ENCODE assay signal across 19 cellular contexts in the genomic region with DNA sequence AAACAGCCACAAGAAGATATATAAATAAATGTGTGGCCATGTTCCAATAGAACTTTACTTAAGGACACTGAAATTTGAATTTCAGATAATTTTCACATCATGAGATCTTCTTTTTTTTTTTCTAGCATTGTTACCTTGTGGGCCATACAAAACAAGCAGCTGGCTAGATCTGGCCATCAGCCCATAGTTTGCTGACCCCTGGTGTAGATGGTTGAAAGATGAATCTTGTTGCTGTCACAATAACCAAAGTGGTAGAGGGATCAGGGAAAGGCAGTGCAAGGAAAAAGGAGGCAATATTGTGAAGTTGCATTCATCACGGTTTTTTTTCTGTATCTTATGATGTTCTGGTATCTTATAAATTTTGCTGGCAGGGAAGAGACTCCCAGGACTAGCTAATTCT. TPM values are rescaled to one million over a fixed set of nuclear protein-coding genes. Genes with fewer than 3 reads are reported as not detected.
DNase-seq lines count a peak whose midpoint lies in the region; ATAC-seq, FAIRE-seq and TF ChIP-seq lines count a peak whose summit lies in the region.
"Had no signal": no experiment of that assay in that cellular context is flagged by ENCODE, and none has a peak within 500 bp of the region (broad histone marks: within the 10 kb centered on the region; RNA-seq: fewer than 3 reads in every experiment).

No MANE protein-coding gene starts in this region.

- no TSS peak for BruUV-seq in K562 (replicated peaks; lab: Mats Ljungman, UMichigan)

- WGBS in K562 (ENCODE audit: insufficient coverage, low coverage, missing lambda C conversion rate), result 0% methylated on average over 1 of the region's 1 CpG

- H3K36me3 ChIP-seq in K562 (ENCODE audit: control insufficient read depth, insufficient read depth, low read length), result no peaks in the 10 kb centered on the region
- H3K36me3 ChIP-seq: SJSA1 had no signal

- CTCF ChIA-PET in K562 (lab: Yijun Ruan, JAX; ENCODE audit: low intra/inter-chr PET ratio), result interaction anchor here (1.2 kb wide), 1 partner anchor 19 kb away, joined by 3 read pairs; no protein-coding TSS in a partner anchor

- DNase-seq in NCI-H1092 treated with DMSO at 0.1 percent for 48 hours (lab: John Stamatoyannopoulos, UW) (peak; percentile 5), NCI-H1092 (lab: John Stamatoyannopoulos, UW) (no peak), K562 (ENCODE audit: extremely low read depth in 1 of 4, low spot score in 3 of 4) (peak in 1 of 4 experiments; percentile 39), nephron progenitor cell (no peak), UCSD-AML1 (lab: John Stamatoyannopoulos, UW; ENCODE audit: unreplicated experiment) (no peak), NCI-H446 treated with DMSO at 0.1 percent for 48 hours (lab: John Stamatoyannopoulos, UW) (no peak), Right ventricle myocardium inferior (ENCODE audit: missing footprints) (no peak)
- no peak for DNase-seq in naive thymus-derived CD8-positive, alpha-beta T cell
- DNase-seq: AML-193, DMS 273 treated with DMSO at 0.1 percent for 48 hours, DND-41, HCEC 1CT, NCI-H187 treated with DMSO at 0.1 percent for 48 hours, NCI-H2227 treated with DMSO at 0.1 percent for 48 hours, NCI-H524 had no signal

- H3K27me3 ChIP-seq in K562 (ENCODE audit: control insufficient read depth in 2 of 2, insufficient read depth in 2 of 2, low read length in 2 of 2), result no peaks in the 10 kb centered on the region
- H3K27me3 ChIP-seq: SJSA1 had no signal

- H3K4me3 Mint-ChIP-seq in nephron progenitor cell, result no peak overlapping the region
- no peak overlapping the region for H3K4me3 Mint-ChIP-seq in naive thymus-derived CD8-positive, alpha-beta T cell
- H3K4me3 Mint-ChIP-seq: CD14-positive monocyte had no signal

- ATAC-seq in K562 (0 out of 3 replicates have a peak, but pooled peaks have one; percentile 33), Right ventricle myocardium inferior (no peak)
- ATAC-seq in naive thymus-derived CD8-positive, alpha-beta T cell, result no peak

- H3K36me3 Mint-ChIP-seq in nephron progenitor cell (ENCODE audit: low read depth), result peaks cover 14% of the 10 kb centered on the region
- H3K36me3 Mint-ChIP-seq in naive thymus-derived CD8-positive, alpha-beta T cell, result peaks cover 5 to 52% (median 23%) of the 10 kb centered on the region in 3 donors

- H3K9me3 Mint-ChIP-seq in nephron progenitor cell, result peaks cover 10% of the 10 kb centered on the region
- no peaks in the 10 kb centered on the region for H3K9me3 Mint-ChIP-seq in naive thymus-derived CD8-positive, alpha-beta T cell

- peak; percentile 71 for FAIRE-seq in K562 (lab: Jason Lieb, UNC)

- peaks cover 19 to 41% of the 10 kb centered on the region in 2 experiments for H3K4me1 ChIP-seq in K562 (replicated peaks in 1 of 2; ENCODE audit: control insufficient read depth in 2 of 2, insufficient read depth in 2 of 2, low read length in 2 of 2)
- H3K4me1 ChIP-seq: SJSA1 had no signal

- POLR2A ChIA-PET in K562 (lab: Yijun Ruan, JAX), result interaction anchor here (0.8 kb wide), 1 partner anchor 19 kb away, joined by 3 read pairs; no protein-coding TSS in a partner anchor
- POLR2A ChIA-PET in naive thymus-derived CD8-positive, alpha-beta T cell (lab: Charles Lee), result no interaction called here

- H3K27me3 Mint-ChIP-seq in nephron progenitor cell (ENCODE audit: low read depth, poor library complexity), result peaks cover 3% of the 10 kb centered on the region
- no peaks in the 10 kb centered on the region for H3K27me3 Mint-ChIP-seq in naive thymus-derived CD8-positive, alpha-beta T cell

- in situ Hi-C loops in K562 (cut with MboI), result no loop called here

- H3K27ac Mint-ChIP-seq in nephron progenitor cell, result peak overlapping the region; percentile 3
- peak overlapping the region in 2 of 10 donors; percentile 13 to 27 for H3K27ac Mint-ChIP-seq in naive thymus-derived CD8-positive, alpha-beta T cell

- H3K9ac ChIP-seq in K562 (ENCODE audit: insufficient read depth in 1 of 2, low read depth in 2 of 2, low read length in 2 of 2), result no peak overlapping the region

- H3K4me2 ChIP-seq in K562 (ENCODE audit: insufficient read depth, low read length), result no peak overlapping the region

- H3K27ac ChIP-seq in K562 (ENCODE audit: extremely low read depth, low read depth, low read length), result no peak overlapping the region
- H3K27ac ChIP-seq: 22Rv1, SJSA1 had no signal

- TF ChIP-seq CTCF in K562 (IDR thresholded peaks at IDR 0.05 in 2 of 3, conservative IDR thresholded peaks at IDR 0.05 in 1 of 3; ENCODE audit: insufficient read depth in 2 of 3, low read depth in 1 of 3, low read length in 3 of 3) (peak; percentile 34 to 51 (median 38); a peak in 3 of 6 replicates), nephron progenitor cell (IDR thresholded peaks at IDR 0.05) (no peak)

- no peaks in the 10 kb centered on the region for H3K79me2 ChIP-seq in K562 (ENCODE audit: control insufficient read depth, insufficient read depth, low read length)

- no peak for TF ChIP-seq EP300 in K562 (IDR thresholded peaks at IDR 0.05; ENCODE audit: low read length)

- no peaks in the 10 kb centered on the region for H3K9me1 ChIP-seq in K562 (ENCODE audit: control insufficient read depth, insufficient read depth, low read length)

- no peak overlapping the region for H3K4me3 ChIP-seq in K562
- H3K4me3 ChIP-seq: SJSA1 had no signal

- TF ChIP-seq POLR2A in K562 (conservative IDR thresholded peaks at IDR 0.05), result no peak

- intact Hi-C loops in K562 (cut with micrococcal nuclease), result loop anchor here (1.0 kb wide), 1 partner anchor 19 kb away; no protein-coding TSS in a partner anchor
- intact Hi-C loops in Right ventricle myocardium inferior (cut with DNase I), result no loop called here

- H3K4me1 Mint-ChIP-seq in nephron progenitor cell, result peaks cover 58% of the 10 kb centered on the region
- peaks cover 0 to 12% (median 0%) of the 10 kb centered on the region in 4 donors for H3K4me1 Mint-ChIP-seq in naive thymus-derived CD8-positive, alpha-beta T cell

- peak; percentile 37 to 59 for TF ChIP-seq RAD21 in K562 (CRISPR knock-in tag; conservative IDR thresholded peaks at IDR 0.05 in 1 of 2, IDR thresholded peaks at IDR 0.05 in 1 of 2)

- peak overlapping the region; percentile 52 for H2AFZ ChIP-seq in K562 (ENCODE audit: low read depth, low read length)

- no peaks in the 10 kb centered on the region for H4K20me1 ChIP-seq in K562 (replicated peaks; ENCODE audit: control insufficient read depth, insufficient read depth, low read length)

- no peaks in the 10 kb centered on the region for H3K9me3 ChIP-seq in K562 (replicated peaks; ENCODE audit: control insufficient read depth, insufficient read depth, low read depth, low read length)
- H3K9me3 ChIP-seq: SJSA1 had no signal

TF ChIP-seq in K562, 482 proteins besides CTCF, POLR2A, EP300 and RAD21 (continues in another document):
- no peak for TF ChIP-seq ATF4 (CRISPR knock-in tag; IDR thresholded peaks at IDR 0.05)
- peak; percentile 76 for TF ChIP-seq NFIC (IDR thresholded peaks at IDR 0.05)
- 0 out of 2 replicates have a peak, but pooled peaks have one; percentile 11 for TF ChIP-seq DEAF1 (CRISPR knock-in tag; IDR thresholded peaks at IDR 0.05)
- no peak for TF ChIP-seq FUS (optimal IDR thresholded peaks at IDR 0.05; ENCODE audit: low read depth, low read length)
- peak; percentile 49; the same call in 1 of the 2 replicates for TF ChIP-seq ZNF384 (IDR thresholded peaks at IDR 0.05; ENCODE audit: low read depth, low read length)
- no peak for TF ChIP-seq PHB (CRISPR knock-in tag; IDR thresholded peaks at IDR 0.05)

RNA-seq across cellular contexts. Expression of gene RASGEF1B, which starts 46.6 kb away (rescaled TPM):
- 0.84 and 1.1 TPM in 2 replicates for total RNA-seq in K562 (2011; cell fraction: chromatin; rRNA removed; ENCODE audit: low replicate concordance)
- total RNA-seq in K562 (2011; cell fraction: nucleolus; rRNA removed), result 0.50 and 1.1 TPM in 2 replicates
- 1.0 and 1.6 TPM in 2 replicates for total RNA-seq in K562 (2011; cell fraction: nucleoplasm; rRNA removed)
- total RNA-seq in K562 (2014; rRNA removed) (0.08 and 0.23 TPM in 2 replicates), K562 (2014; rRNA removed; fragmentation: Illumina TruSeq; extraction: Trizol) (0.15 and 0.38 TPM in 2 replicates), K562 (2015; rRNA removed; fragmentation: Illumina TruSeq; extraction: Trizol) (0.33 and 0.41 TPM in 2 replicates), K562 (2021) (0.35 and 0.42 TPM in 2 replicates), Right ventricle myocardium inferior (3.6 TPM)
- polyA plus RNA-seq in K562 (2011; rRNA removed) (0.57 and 0.76 TPM in 2 replicates), K562 (2014; fragmentation: Illumina TruSeq; extraction: Trizol) (0.10 and 0.22 TPM in 2 replicates), K562 (2014; fragmentation: Nextera tagmentation; extraction: Ambion mirVana) (under 1 TPM; 0.04 to 0.20 TPM), K562 (2014; rRNA removed) (0.12 and 0.35 TPM in 2 replicates)
- polyA plus RNA-seq in K562 (2011; cell fraction: cytosol; rRNA removed), result 0.19 and 0.72 TPM in 2 replicates
- 1.2 and 1.7 TPM in 2 replicates for polyA plus RNA-seq in K562 (2011; cell fraction: nucleus; rRNA removed)
- polyA plus RNA-seq in K562 (2012), result 0.26 and 0.27 TPM in 2 replicates
- polyA minus RNA-seq in K562 (2011; rRNA and poly(A)+ RNA removed), result 1.9 and 4.0 TPM in 2 replicates
- 1.3 and 1.7 TPM in 2 replicates for polyA minus RNA-seq in K562 (2011; cell fraction: cytosol; rRNA and poly(A)+ RNA removed)
- polyA minus RNA-seq in K562 (2011; cell fraction: nucleus; rRNA and poly(A)+ RNA removed), result 1.9 and 4.8 TPM in 2 replicates
- 10 to 100 TPM; 13.6 to 14.7 TPM for total RNA-seq in naive thymus-derived CD8-positive, alpha-beta T cell
- 10 to 100 TPM in 1 of 3 donors, 1 to 10 TPM in 2; 6.4 to 13.7 (median 8.9) TPM for polyA plus RNA-seq in naive thymus-derived CD8-positive, alpha-beta T cell
- total RNA-seq: G401, SJSA1 had no signal
